18 cellular contexts compared by ENCODE assay signal in genomic region chr2:81304154-81304830, GRCh38.
DNase-seq lines count a peak whose midpoint lies in the region; ATAC-seq and TF ChIP-seq lines count a peak whose summit lies in the region.
"Had no signal": no experiment of that assay in that cellular context is flagged by ENCODE, and none has a peak within 500 bp of the region (broad histone marks: within the 10 kb centered on the region; RNA-seq: fewer than 3 reads in every experiment).

No MANE protein-coding gene starts in this region.

- POLR2A ChIA-PET in activated CD4-positive, alpha-beta memory T cell treated with anti-CD3 and anti-CD28 coated beads, Interleukin-2, amount 10 ng/mL, durations not matched to agents 7 days and 5 days (lab: Charles Lee), result no interaction called here

- H3K36me3 ChIP-seq in WERI-Rb-1, result no peaks in the 10 kb centered on the region

- peak overlapping the region; percentile 51 for H3K4me3 Mint-ChIP-seq in type B pancreatic cell
- H3K4me3 Mint-ChIP-seq in activated CD4-positive, alpha-beta memory T cell treated with anti-CD3 and anti-CD28 coated beads, Interleukin-2, amount 10 ng/mL, durations not matched to agents 7 days and 5 days, result no peak overlapping the region
- H3K4me3 Mint-ChIP-seq: activated naive CD4-positive, alpha-beta T cell treated with anti-CD3 and anti-CD28 coated beads for 36 hours; effector memory CD8-positive, alpha-beta T cell; natural killer cell treated with Interleukin-12 subunit alpha and Interleukin-12 subunit beta and Interleukin-15 and Interleukin-18, amount 100 ng/mL, for 72 hours had no signal

- H3K9me3 Mint-ChIP-seq in type B pancreatic cell, result peaks cover 4% of the 10 kb centered on the region
- H3K9me3 Mint-ChIP-seq in activated CD4-positive, alpha-beta memory T cell treated with anti-CD3 and anti-CD28 coated beads, Interleukin-2, amount 10 ng/mL, durations not matched to agents 7 days and 5 days, result peaks cover 11% of the 10 kb centered on the region

- H3K27me3 Mint-ChIP-seq in type B pancreatic cell, result no peaks in the 10 kb centered on the region
- H3K27me3 Mint-ChIP-seq in activated CD4-positive, alpha-beta memory T cell treated with anti-CD3 and anti-CD28 coated beads, Interleukin-2, amount 10 ng/mL, durations not matched to agents 7 days and 5 days, result no peaks in the 10 kb centered on the region
- H3K27me3 Mint-ChIP-seq: effector memory CD8-positive, alpha-beta T cell; natural killer cell treated with Interleukin-12 subunit alpha and Interleukin-12 subunit beta and Interleukin-15 and Interleukin-18, amount 100 ng/mL, for 72 hours had no signal

- CTCF ChIA-PET in activated CD4-positive, alpha-beta memory T cell treated with anti-CD3 and anti-CD28 coated beads, Interleukin-2, amount 10 ng/mL, durations not matched to agents 7 days and 5 days (lab: Charles Lee), result no interaction called here

- no peak for ATAC-seq in GM18909 (IDR thresholded peaks at IDR 0.05; ENCODE audit: poor library complexity, unreplicated experiment)
- no peak for ATAC-seq in HG02884 (IDR thresholded peaks at IDR 0.05; ENCODE audit: unreplicated experiment)
- ATAC-seq: effector memory CD8-positive, alpha-beta T cell; natural killer cell treated with Interleukin-12 subunit alpha and Interleukin-12 subunit beta and Interleukin-15 and Interleukin-18, amount 100 ng/mL, for 72 hours; right cardiac atrium had no signal

- DNase-seq in HT-29 (ENCODE audit: low spot score) (peak; percentile 88), WERI-Rb-1 (peak; percentile 25), islet precursor cell (peak; percentile 90), type B pancreatic cell (ENCODE audit: extremely low spot score, unreplicated experiment) (no peak)
- no peak for DNase-seq in activated CD4-positive, alpha-beta memory T cell treated with anti-CD3 and anti-CD28 coated beads, Interleukin-2, amount 10 ng/mL, durations not matched to agents 7 days and 5 days
- DNase-seq: activated CD4-positive, alpha-beta T cell treated with anti-CD3 and anti-CD28 coated beads for 1 hour; activated CD8-positive, alpha-beta memory T cell treated with anti-CD3 and anti-CD28 coated beads, Interleukin-2, amount 50 U/mL, for 48 hours; activated naive CD4-positive, alpha-beta T cell treated with anti-CD3 and anti-CD28 coated beads for 36 hours; effector memory CD8-positive, alpha-beta T cell; IMR-90; NCI-H1048; right cardiac atrium; SHP77; stimulated activated CD4-positive, alpha-beta T cell treated with anti-CD3 and anti-CD28 coated beads, Interleukin-1b, Interleukin-23, amount 100 ng/mL, for 48 hours had no signal

- peak overlapping the region; percentile 68 for H3K27ac Mint-ChIP-seq in type B pancreatic cell
- H3K27ac Mint-ChIP-seq in activated CD4-positive, alpha-beta memory T cell treated with anti-CD3 and anti-CD28 coated beads, Interleukin-2, amount 10 ng/mL, durations not matched to agents 7 days and 5 days, result no peak overlapping the region
- H3K27ac Mint-ChIP-seq: activated naive CD4-positive, alpha-beta T cell treated with anti-CD3 and anti-CD28 coated beads for 36 hours; effector memory CD8-positive, alpha-beta T cell; natural killer cell treated with Interleukin-12 subunit alpha and Interleukin-12 subunit beta and Interleukin-15 and Interleukin-18, amount 100 ng/mL, for 72 hours had no signal

- no peaks in the 10 kb centered on the region for H3K9me3 ChIP-seq in WERI-Rb-1 (ENCODE audit: severe bottlenecking)

- TF ChIP-seq CTCF in WERI-Rb-1 (IDR thresholded peaks at IDR 0.05; ENCODE audit: low read depth, low read length) (no peak), type B pancreatic cell (conservative IDR thresholded peaks at IDR 0.05) (no peak)

- no peaks in the 10 kb centered on the region for H3K36me3 Mint-ChIP-seq in type B pancreatic cell
- H3K36me3 Mint-ChIP-seq in activated CD4-positive, alpha-beta memory T cell treated with anti-CD3 and anti-CD28 coated beads, Interleukin-2, amount 10 ng/mL, durations not matched to agents 7 days and 5 days (ENCODE audit: low read depth), result no peaks in the 10 kb centered on the region

- H3K27ac ChIP-seq in WERI-Rb-1, result no peak overlapping the region

- no peaks in the 10 kb centered on the region for H3K27me3 ChIP-seq in WERI-Rb-1 (ENCODE audit: insufficient read depth, low read depth, severe bottlenecking)

- H3K4me1 Mint-ChIP-seq in type B pancreatic cell (ENCODE audit: unreplicated experiment), result peaks cover 8% of the 10 kb centered on the region
- no peaks in the 10 kb centered on the region for H3K4me1 Mint-ChIP-seq in activated CD4-positive, alpha-beta memory T cell treated with anti-CD3 and anti-CD28 coated beads, Interleukin-2, amount 10 ng/mL, durations not matched to agents 7 days and 5 days

- no peak overlapping the region for H3K4me3 ChIP-seq in WERI-Rb-1 (ENCODE audit: low read depth, low read length)
- H3K4me3 ChIP-seq: lung had no signal

Comparison
In these comparisons a context has a peak if more than half of its experiments do, and no peak if none do; other contexts are left out.
1. DNase-seq: peak in HT-29 (single experiment), WERI-Rb-1 (single experiment) and islet precursor cell (single experiment); none in type B pancreatic cell (single experiment) and activated CD4-positive, alpha-beta memory T cell treated with anti-CD3 and anti-CD28 coated beads, Interleukin-2, amount 10 ng/mL, durations not matched to agents 7 days and 5 days (single experiment).